1 cellular context compared by ENCODE assay signal in the genomic region with DNA sequence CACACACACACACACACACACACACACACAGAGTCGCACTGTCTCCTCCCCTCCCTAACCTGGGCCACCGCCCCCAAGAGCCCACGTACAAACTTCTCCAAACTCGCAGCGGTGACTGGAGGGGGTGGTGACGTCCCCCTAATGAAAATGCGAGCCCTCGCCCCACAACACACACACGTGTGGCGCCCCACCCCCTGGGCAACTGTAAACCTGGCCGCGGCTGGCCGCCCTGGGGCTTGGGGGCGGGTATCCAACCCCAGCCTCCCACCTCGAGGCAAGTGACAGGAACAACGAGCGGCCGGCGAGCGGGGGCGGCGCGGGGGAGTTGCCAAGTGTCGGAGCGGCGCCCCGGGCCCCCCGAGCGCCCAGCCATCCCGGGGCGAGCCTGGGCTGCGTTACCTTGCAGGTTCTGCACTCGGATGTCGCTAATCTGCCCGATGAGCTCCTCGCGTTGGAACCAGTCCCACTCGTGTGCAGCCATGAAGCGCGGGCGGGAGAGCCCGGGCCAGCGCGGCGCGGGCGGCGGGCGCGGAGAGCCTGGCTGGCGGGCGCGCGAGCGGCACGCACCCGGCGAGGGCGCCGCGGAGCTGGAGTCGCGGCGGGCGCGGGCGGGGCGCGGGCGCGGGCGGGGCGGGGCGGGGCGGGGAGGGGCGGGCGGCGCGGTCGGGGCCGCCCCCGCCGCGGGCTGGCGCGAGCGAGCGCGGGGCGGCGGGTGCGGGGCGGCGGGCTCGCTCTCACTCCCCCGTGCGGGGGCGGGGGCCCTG.
TF ChIP-seq lines count a peak whose summit lies in the region.

A gene with protein sequence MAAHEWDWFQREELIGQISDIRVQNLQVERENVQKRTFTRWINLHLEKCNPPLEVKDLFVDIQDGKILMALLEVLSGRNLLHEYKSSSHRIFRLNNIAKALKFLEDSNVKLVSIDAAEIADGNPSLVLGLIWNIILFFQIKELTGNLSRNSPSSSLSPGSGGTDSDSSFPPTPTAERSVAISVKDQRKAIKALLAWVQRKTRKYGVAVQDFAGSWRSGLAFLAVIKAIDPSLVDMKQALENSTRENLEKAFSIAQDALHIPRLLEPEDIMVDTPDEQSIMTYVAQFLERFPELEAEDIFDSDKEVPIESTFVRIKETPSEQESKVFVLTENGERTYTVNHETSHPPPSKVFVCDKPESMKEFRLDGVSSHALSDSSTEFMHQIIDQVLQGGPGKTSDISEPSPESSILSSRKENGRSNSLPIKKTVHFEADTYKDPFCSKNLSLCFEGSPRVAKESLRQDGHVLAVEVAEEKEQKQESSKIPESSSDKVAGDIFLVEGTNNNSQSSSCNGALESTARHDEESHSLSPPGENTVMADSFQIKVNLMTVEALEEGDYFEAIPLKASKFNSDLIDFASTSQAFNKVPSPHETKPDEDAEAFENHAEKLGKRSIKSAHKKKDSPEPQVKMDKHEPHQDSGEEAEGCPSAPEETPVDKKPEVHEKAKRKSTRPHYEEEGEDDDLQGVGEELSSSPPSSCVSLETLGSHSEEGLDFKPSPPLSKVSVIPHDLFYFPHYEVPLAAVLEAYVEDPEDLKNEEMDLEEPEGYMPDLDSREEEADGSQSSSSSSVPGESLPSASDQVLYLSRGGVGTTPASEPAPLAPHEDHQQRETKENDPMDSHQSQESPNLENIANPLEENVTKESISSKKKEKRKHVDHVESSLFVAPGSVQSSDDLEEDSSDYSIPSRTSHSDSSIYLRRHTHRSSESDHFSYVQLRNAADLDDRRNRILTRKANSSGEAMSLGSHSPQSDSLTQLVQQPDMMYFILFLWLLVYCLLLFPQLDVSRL (minus strand): TSS at position 597 of the 764 bp plus-strand sequence. CDS start 116 bp downstream, at position 481.

TF ChIP-seq in H1, 55 proteins besides CTCF, POLR2A, EP300 and RAD21:
- TF ChIP-seq HDAC2 (IDR thresholded peaks at IDR 0.05; ENCODE audit: borderline replicate concordance in 1 of 2, low read depth in 2 of 2, low read length in 2 of 2), result 0 out of 4 replicates have a peak, but pooled peaks of 1 of the 2 experiments have one; percentile 32
- TF ChIP-seq, protein P1, sequence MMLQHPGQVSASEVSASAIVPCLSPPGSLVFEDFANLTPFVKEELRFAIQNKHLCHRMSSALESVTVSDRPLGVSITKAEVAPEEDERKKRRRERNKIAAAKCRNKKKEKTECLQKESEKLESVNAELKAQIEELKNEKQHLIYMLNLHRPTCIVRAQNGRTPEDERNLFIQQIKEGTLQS (IDR thresholded peaks at IDR 0.05; ENCODE audit: insufficient read depth, low read depth, low read length), result no peak
- TF ChIP-seq KDM4A (IDR thresholded peaks at IDR 0.05; ENCODE audit: low read depth, low read length, severe bottlenecking), result peak; percentile 82
- TF ChIP-seq SIN3A (conservative IDR thresholded peaks at IDR 0.05 in 1 of 2, IDR thresholded peaks at IDR 0.05 in 1 of 2; ENCODE audit: low read depth in 1 of 2, low read length in 2 of 2), result peak in 1 of 2 experiments; percentile 66; a peak in 2 of 4 replicates
- TF ChIP-seq ASH2L (IDR thresholded peaks at IDR 0.05; ENCODE audit: low read length), result peak; percentile 40
- TF ChIP-seq SUZ12 (IDR thresholded peaks at IDR 0.05; ENCODE audit: low read length), result no peak
- TF ChIP-seq PHF8 (conservative IDR thresholded peaks at IDR 0.05; ENCODE audit: low read depth, low read length), result peak; percentile 27; the same call in 1 of the 2 replicates
- no peak for TF ChIP-seq EZH2 (IDR thresholded peaks at IDR 0.05; ENCODE audit: low read depth, low read length, severe bottlenecking)
- TF ChIP-seq, protein P2, sequence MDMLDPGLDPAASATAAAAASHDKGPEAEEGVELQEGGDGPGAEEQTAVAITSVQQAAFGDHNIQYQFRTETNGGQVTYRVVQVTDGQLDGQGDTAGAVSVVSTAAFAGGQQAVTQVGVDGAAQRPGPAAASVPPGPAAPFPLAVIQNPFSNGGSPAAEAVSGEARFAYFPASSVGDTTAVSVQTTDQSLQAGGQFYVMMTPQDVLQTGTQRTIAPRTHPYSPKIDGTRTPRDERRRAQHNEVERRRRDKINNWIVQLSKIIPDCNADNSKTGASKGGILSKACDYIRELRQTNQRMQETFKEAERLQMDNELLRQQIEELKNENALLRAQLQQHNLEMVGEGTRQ (IDR thresholded peaks at IDR 0.05; ENCODE audit: low read length), result no peak
- no peak for TF ChIP-seq BCL11A (IDR thresholded peaks at IDR 0.05; ENCODE audit: low read depth in 2 of 2, low read length in 2 of 2)
- TF ChIP-seq EGR1 (IDR thresholded peaks at IDR 0.05; ENCODE audit: borderline replicate concordance, low read depth, low read length), result peak; percentile 86; the same call in 1 of the 2 replicates
- TF ChIP-seq GTF2F1 (IDR thresholded peaks at IDR 0.05; ENCODE audit: borderline replicate concordance, low read depth, low read length), result no peak
